In genomic region chr12:8087666-8088065, GRCh38 we compare ENCODE assay signal across 17 cellular contexts. TPM values are rescaled to one million over a fixed set of nuclear protein-coding genes. Genes with fewer than 3 reads are reported as not detected.
DNase-seq lines count a peak whose midpoint lies in the region; ATAC-seq lines count a peak whose summit lies in the region.
"Had no signal": no experiment of that assay in that cellular context is flagged by ENCODE, and none has a peak within 500 bp of the region (broad histone marks: within the 10 kb centered on the region; RNA-seq: fewer than 3 reads in every experiment).

No MANE protein-coding gene starts in this region.

- peaks cover 5 to 51% (median 19%) of the 10 kb centered on the region in 3 donors for H3K36me3 Mint-ChIP-seq in CD8-positive, alpha-beta memory T cell
- H3K36me3 Mint-ChIP-seq in IgD-negative memory B cell: peaks cover under 1% of the 10 kb centered on the region
- peaks cover 59% of the 10 kb centered on the region for H3K36me3 Mint-ChIP-seq in activated CD8-positive, alpha-beta T cell treated with anti-CD3 and anti-CD28 coated beads, Interleukin-2, amount 10 ng/mL, durations not matched to agents 7 days and 5 days (ENCODE audit: low read depth)
- H3K36me3 Mint-ChIP-seq in naive thymus-derived CD4-positive, alpha-beta T cell: peaks cover 7 to 42% (median 25%) of the 10 kb centered on the region in 5 donors

- H3K27ac Mint-ChIP-seq in CD8-positive, alpha-beta memory T cell: peak overlapping the region; percentile 88 to 96 (median 94)
- peak overlapping the region; percentile 67 to 94 (median 92) for H3K27ac Mint-ChIP-seq in IgD-negative memory B cell
- peak overlapping the region; percentile 92 for H3K27ac Mint-ChIP-seq in activated CD8-positive, alpha-beta T cell treated with anti-CD3 and anti-CD28 coated beads, Interleukin-2, amount 10 ng/mL, durations not matched to agents 7 days and 5 days
- H3K27ac Mint-ChIP-seq in naive thymus-derived CD4-positive, alpha-beta T cell: peak overlapping the region; percentile 84 to 97 (median 93)

- CTCF ChIA-PET in CD8-positive, alpha-beta memory T cell (lab: Charles Lee): interaction anchor here (1.1 to 2.1 kb wide), 6 partner anchors 9 to 150 kb away, joined by 3 to 8 read pairs (median 4); no protein-coding TSS in a partner anchor
- CTCF ChIA-PET in activated CD8-positive, alpha-beta T cell treated with anti-CD3 and anti-CD28 coated beads, Interleukin-2, amount 10 ng/mL, durations not matched to agents 7 days and 5 days (lab: Charles Lee): interaction anchor here (1.5 to 4.0 kb wide), 5 partner anchors 10 to 144 kb away, joined by 3 to 24 read pairs (median 5); no protein-coding TSS in a partner anchor
- CTCF ChIA-PET in naive thymus-derived CD4-positive, alpha-beta T cell (lab: Charles Lee): interaction anchor here (1.0 to 2.1 kb wide), 6 partner anchors 10 to 225 kb away, joined by 3 to 9 read pairs (median 3); no protein-coding TSS in a partner anchor

- no peaks in the 10 kb centered on the region for H3K9me3 Mint-ChIP-seq in CD8-positive, alpha-beta memory T cell
- H3K9me3 Mint-ChIP-seq in IgD-negative memory B cell: no peaks in the 10 kb centered on the region
- H3K9me3 Mint-ChIP-seq in activated CD8-positive, alpha-beta T cell treated with anti-CD3 and anti-CD28 coated beads, Interleukin-2, amount 10 ng/mL, durations not matched to agents 7 days and 5 days (ENCODE audit: insufficient read depth): no peaks in the 10 kb centered on the region
- H3K9me3 Mint-ChIP-seq in naive thymus-derived CD4-positive, alpha-beta T cell: no peaks in the 10 kb centered on the region

- peak in 2 of 5 donors; percentile 7 to 20 for DNase-seq in CD8-positive, alpha-beta memory T cell
- no peak for DNase-seq in activated CD8-positive, alpha-beta T cell treated with anti-CD3 and anti-CD28 coated beads, Interleukin-2, amount 10 ng/mL, durations not matched to agents 7 days and 5 days
- DNase-seq in naive thymus-derived CD4-positive, alpha-beta T cell: peak in 1 of 9 donors; percentile 12
- no peak for DNase-seq in right cardiac atrium
- DNase-seq in LoVo (ENCODE audit: low spot score): no peak
- no peak for DNase-seq in stimulated activated CD4-positive, alpha-beta T cell treated with anti-CD3 and anti-CD28 coated beads, Interleukin-4, amount 100 ng/mL, for 4 hours
- DNase-seq: activated gamma-delta T cell; caudate nucleus; glutamatergic neuron; kidney glomerular epithelial cell; MV-4-11; retina; stimulated activated CD4-positive, alpha-beta T cell treated with anti-CD3 and anti-CD28 coated beads, Interleukin-4, amount 100 ng/mL, for 24 hours; stimulated activated naive CD4-positive, alpha-beta T cell treated with Interleukin-2 at 50 U/mL for 16 hours; SW 1271 had no signal

- H3K36me3 ChIP-seq in CD8-positive, alpha-beta memory T cell (ENCODE audit: insufficient read depth, low read length): peaks cover 25% of the 10 kb centered on the region
- peaks cover 17 to 35% (median 20%) of the 10 kb centered on the region in 3 experiments for H3K36me3 ChIP-seq in naive thymus-derived CD4-positive, alpha-beta T cell (ENCODE audit: control insufficient read depth in 2 of 3, insufficient read depth in 3 of 3, low read length in 3 of 3)

- H3K27me3 Mint-ChIP-seq in CD8-positive, alpha-beta memory T cell: peaks cover 0 to 3% of the 10 kb centered on the region in 2 donors
- no peaks in the 10 kb centered on the region for H3K27me3 Mint-ChIP-seq in IgD-negative memory B cell
- H3K27me3 Mint-ChIP-seq in activated CD8-positive, alpha-beta T cell treated with anti-CD3 and anti-CD28 coated beads, Interleukin-2, amount 10 ng/mL, durations not matched to agents 7 days and 5 days (ENCODE audit: low read depth): no peaks in the 10 kb centered on the region
- H3K27me3 Mint-ChIP-seq in naive thymus-derived CD4-positive, alpha-beta T cell: no peaks in the 10 kb centered on the region

- intact Hi-C loops in naive thymus-derived CD4-positive, alpha-beta T cell (cut with micrococcal nuclease): loop anchor here in 1 of 2 donors (10.0 kb wide), 1 partner anchor 1403 kb away; the partner anchor contains the start of gene ZNF384
- intact Hi-C loops in right cardiac atrium (cut with DNase I): no loop called here

- H3K4me3 ChIP-seq in CD8-positive, alpha-beta memory T cell (ENCODE audit: low read length): peak overlapping the region; percentile 40
- H3K4me3 ChIP-seq in naive thymus-derived CD4-positive, alpha-beta T cell (ENCODE audit: low read length): no peak overlapping the region
- no peak overlapping the region for H3K4me3 ChIP-seq in right cardiac atrium (ENCODE audit: low read length)

- peaks cover 63% of the 10 kb centered on the region for H3K4me1 ChIP-seq in CD8-positive, alpha-beta memory T cell (ENCODE audit: insufficient read depth, low read length)
- H3K4me1 ChIP-seq in naive thymus-derived CD4-positive, alpha-beta T cell (ENCODE audit: control insufficient read depth in 2 of 2, insufficient read depth in 2 of 2, low read length in 2 of 2): peaks cover 31 to 41% of the 10 kb centered on the region in 2 donors
- H3K4me1 ChIP-seq in right cardiac atrium (ENCODE audit: control insufficient read depth, insufficient read depth, low read length): peaks cover 1% of the 10 kb centered on the region

- 89% methylated on average over 2 of the region's 2 CpGs for WGBS in right cardiac atrium

- peaks cover 54 to 73% (median 69%) of the 10 kb centered on the region in 3 donors for H3K4me1 Mint-ChIP-seq in CD8-positive, alpha-beta memory T cell
- H3K4me1 Mint-ChIP-seq in IgD-negative memory B cell: peaks cover 41 to 43% (median 42%) of the 10 kb centered on the region in 3 donors
- peaks cover 59% of the 10 kb centered on the region for H3K4me1 Mint-ChIP-seq in activated CD8-positive, alpha-beta T cell treated with anti-CD3 and anti-CD28 coated beads, Interleukin-2, amount 10 ng/mL, durations not matched to agents 7 days and 5 days (ENCODE audit: low read depth)
- peaks cover 42 to 73% (median 58%) of the 10 kb centered on the region in 7 donors for H3K4me1 Mint-ChIP-seq in naive thymus-derived CD4-positive, alpha-beta T cell

- H3K4me3 Mint-ChIP-seq in CD8-positive, alpha-beta memory T cell: peak overlapping the region; percentile 70 to 83 (median 73)
- H3K4me3 Mint-ChIP-seq in IgD-negative memory B cell: peak overlapping the region in 3 of 4 donors; percentile 40 to 87 (median 86)
- peak overlapping the region; percentile 64 for H3K4me3 Mint-ChIP-seq in activated CD8-positive, alpha-beta T cell treated with anti-CD3 and anti-CD28 coated beads, Interleukin-2, amount 10 ng/mL, durations not matched to agents 7 days and 5 days
- H3K4me3 Mint-ChIP-seq in naive thymus-derived CD4-positive, alpha-beta T cell: peak overlapping the region; percentile 10 to 87 (median 82)

- no peak for ATAC-seq in activated CD8-positive, alpha-beta T cell treated with anti-CD3 and anti-CD28 coated beads, Interleukin-2, amount 10 ng/mL, durations not matched to agents 7 days and 5 days
- no peak for ATAC-seq in naive thymus-derived CD4-positive, alpha-beta T cell
- no peak for ATAC-seq in right cardiac atrium

- no peaks in the 10 kb centered on the region for H3K9me3 ChIP-seq in CD8-positive, alpha-beta memory T cell (ENCODE audit: low read length)
- no peaks in the 10 kb centered on the region for H3K9me3 ChIP-seq in naive thymus-derived CD4-positive, alpha-beta T cell (ENCODE audit: control insufficient read depth in 2 of 3, low read length in 3 of 3)
- H3K9me3 ChIP-seq in right cardiac atrium (ENCODE audit: control insufficient read depth, low read length): no peaks in the 10 kb centered on the region

- POLR2A ChIA-PET in CD8-positive, alpha-beta memory T cell (lab: Charles Lee): interaction anchor here (0.7 to 2.1 kb wide), 2 partner anchors 9 to 60 kb away, joined by 3 to 9 read pairs; no protein-coding TSS in a partner anchor
- POLR2A ChIA-PET in activated CD8-positive, alpha-beta T cell treated with anti-CD3 and anti-CD28 coated beads, Interleukin-2, amount 10 ng/mL, durations not matched to agents 7 days and 5 days (lab: Charles Lee): interaction anchor here (1.0 to 1.4 kb wide), 2 partner anchors 151 to 152 kb away, joined by 3 to 4 read pairs; partner anchors contain the start of gene SLC2A3
- POLR2A ChIA-PET in naive thymus-derived CD4-positive, alpha-beta T cell (lab: Charles Lee): interaction anchor here (1.0 to 2.9 kb wide), 3 partner anchors 10 to 152 kb away, joined by 3 to 14 read pairs (median 7); partner anchors contain the start of gene SLC2A3

- H3K27ac ChIP-seq in CD8-positive, alpha-beta memory T cell (ENCODE audit: low read depth, low read length): peak overlapping the region; percentile 31
- H3K27ac ChIP-seq in naive thymus-derived CD4-positive, alpha-beta T cell (ENCODE audit: low read depth, low read length): peak overlapping the region; percentile 70
- H3K27ac ChIP-seq in right cardiac atrium (ENCODE audit: low read length): no peak overlapping the region
- H3K27ac ChIP-seq: epithelial cell of prostate had no signal

- H3K27me3 ChIP-seq in CD8-positive, alpha-beta memory T cell (ENCODE audit: insufficient read depth, low read length, poor library complexity, severe bottlenecking): no peaks in the 10 kb centered on the region
- H3K27me3 ChIP-seq in naive thymus-derived CD4-positive, alpha-beta T cell (ENCODE audit: control insufficient read depth in 2 of 2, insufficient read depth in 2 of 2, low read length in 2 of 2): no peaks in the 10 kb centered on the region
- no peaks in the 10 kb centered on the region for H3K27me3 ChIP-seq in right cardiac atrium (ENCODE audit: control insufficient read depth, insufficient read depth)

RNA-seq across cellular contexts. Expression of gene NECAP1, which starts 5.6 kb away (rescaled TPM):
- total RNA-seq in CD8-positive, alpha-beta memory T cell: 10 to 100 TPM; 27.1 to 34.0 TPM
- 21.2 TPM for polyA plus RNA-seq in CD8-positive, alpha-beta memory T cell
- polyA plus RNA-seq in IgD-negative memory B cell (11.6 TPM), right cardiac atrium (19.0 TPM)
- 10 to 100 TPM; 31.9 to 34.3 TPM for total RNA-seq in activated CD8-positive, alpha-beta T cell treated with anti-CD3 and anti-CD28 coated beads, Interleukin-2, amount 10 ng/mL, durations not matched to agents 7 days and 5 days
- total RNA-seq in naive thymus-derived CD4-positive, alpha-beta T cell: 10 to 100 TPM; 41.8 to 92.0 (median 56.7) TPM
- 10 to 100 TPM; 22.5 to 23.9 TPM for polyA plus RNA-seq in naive thymus-derived CD4-positive, alpha-beta T cell
- total RNA-seq in right cardiac atrium: 10 to 100 TPM; 23.1 to 29.6 (median 26.9) TPM

RNA-seq across cellular contexts. Expression of gene C3AR1, which starts 21.5 kb away (rescaled TPM):
- total RNA-seq in CD8-positive, alpha-beta memory T cell: 1 to 10 TPM; 1.2 to 2.0 TPM
- polyA plus RNA-seq in CD8-positive, alpha-beta memory T cell: 15.5 TPM
- 0.53 TPM for polyA plus RNA-seq in IgD-negative memory B cell
- 1 to 10 TPM; 8.8 to 9.1 TPM for total RNA-seq in activated CD8-positive, alpha-beta T cell treated with anti-CD3 and anti-CD28 coated beads, Interleukin-2, amount 10 ng/mL, durations not matched to agents 7 days and 5 days
- total RNA-seq in naive thymus-derived CD4-positive, alpha-beta T cell: 10 to 100 TPM in 1 of 5 experiments, 1 to 10 TPM in 3, under 1 TPM in 1; 0.66 to 12.7 (median 3.0) TPM
- under 1 TPM; 0.54 to 0.62 TPM for polyA plus RNA-seq in naive thymus-derived CD4-positive, alpha-beta T cell
- total RNA-seq in right cardiac atrium: 1 to 10 TPM; 6.4 to 9.6 (median 7.4) TPM
- polyA plus RNA-seq in right cardiac atrium: 2.4 TPM

RNA-seq across cellular contexts. Expression of gene CLEC4A, which starts 35.8 kb away (rescaled TPM):
- 1 to 10 TPM in 1 of 2 experiments, under 1 TPM in 1; 0.42 to 1.1 TPM for total RNA-seq in CD8-positive, alpha-beta memory T cell
- 0.66 TPM for polyA plus RNA-seq in CD8-positive, alpha-beta memory T cell
- polyA plus RNA-seq in IgD-negative memory B cell (6.9 TPM), right cardiac atrium (0.75 TPM)
- under 1 TPM in 1 of 2 experiments, not detected in 1; 0.34 TPM for total RNA-seq in activated CD8-positive, alpha-beta T cell treated with anti-CD3 and anti-CD28 coated beads, Interleukin-2, amount 10 ng/mL, durations not matched to agents 7 days and 5 days
- 10 to 100 TPM in 1 of 5 experiments, 1 to 10 TPM in 2, under 1 TPM in 2; 0.30 to 25.8 (median 1.3) TPM for total RNA-seq in naive thymus-derived CD4-positive, alpha-beta T cell
- polyA plus RNA-seq in naive thymus-derived CD4-positive, alpha-beta T cell: 1 to 10 TPM in 1 of 2 donors, under 1 TPM in 1; 0.59 to 2.1 TPM
- total RNA-seq in right cardiac atrium: 1 to 10 TPM in 3 of 4 donors, under 1 TPM in 1; 0.82 to 1.5 (median 1.1) TPM

RNA-seq across cellular contexts. Expression of gene FOXJ2, which starts 55.1 kb away (rescaled TPM):
- 10 to 100 TPM; 22.3 to 22.5 TPM for total RNA-seq in CD8-positive, alpha-beta memory T cell
- 18.3 TPM for polyA plus RNA-seq in CD8-positive, alpha-beta memory T cell
- polyA plus RNA-seq in IgD-negative memory B cell (11.6 TPM), right cardiac atrium (10.0 TPM)
- total RNA-seq in activated CD8-positive, alpha-beta T cell treated with anti-CD3 and anti-CD28 coated beads, Interleukin-2, amount 10 ng/mL, durations not matched to agents 7 days and 5 days: 10 to 100 TPM; 16.9 to 17.1 TPM
- total RNA-seq in naive thymus-derived CD4-positive, alpha-beta T cell: 10 to 100 TPM; 19.8 to 30.2 (median 28.9) TPM
- polyA plus RNA-seq in naive thymus-derived CD4-positive, alpha-beta T cell: 10 to 100 TPM; 11.2 to 15.5 TPM
- 10 to 100 TPM; 20.2 to 26.0 (median 22.8) TPM for total RNA-seq in right cardiac atrium
